10 cellular contexts compared by ENCODE assay signal in the genomic region with DNA sequence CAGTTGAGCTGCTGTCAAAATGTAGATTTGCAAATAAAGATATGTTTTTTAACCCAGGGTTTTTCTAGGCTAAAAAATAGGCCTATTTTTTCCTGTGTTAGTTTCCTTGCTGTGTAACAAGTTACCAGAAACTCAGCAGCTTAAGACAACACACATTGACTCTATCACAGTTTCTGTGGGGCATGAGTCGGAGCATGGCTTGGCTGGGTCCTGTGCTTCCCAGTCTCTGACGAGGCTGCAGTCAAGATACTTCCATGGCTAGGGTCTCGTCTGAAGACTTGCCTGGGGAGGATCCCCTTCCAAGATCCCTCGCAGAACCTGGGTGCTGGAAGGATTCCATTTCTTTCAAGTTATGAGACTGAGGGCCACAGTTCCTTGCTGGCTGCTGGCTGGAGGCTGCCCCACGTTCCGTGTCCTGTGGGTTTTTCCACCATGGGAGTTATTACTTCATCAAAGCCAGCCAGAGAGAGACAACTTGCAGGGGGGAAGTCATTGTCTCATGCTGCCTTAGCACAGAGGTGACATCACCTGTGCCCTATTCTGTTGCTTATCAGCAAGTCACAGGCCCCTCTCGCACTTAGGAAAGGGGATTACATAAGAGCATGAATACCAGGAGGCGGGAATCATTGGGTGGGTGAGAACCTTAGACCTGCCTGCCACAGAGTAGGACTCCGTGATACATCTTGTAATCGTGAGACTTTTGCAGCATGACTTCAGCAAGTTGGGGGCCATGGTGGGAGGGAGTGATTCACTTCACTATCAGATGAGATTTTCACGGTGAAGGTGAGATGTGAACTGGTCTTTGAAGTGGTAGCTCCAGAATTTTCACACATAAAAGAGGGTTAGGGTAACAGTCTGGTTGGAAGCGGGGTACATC.
A peak's percentile ranks its signal among the peaks of the same experiment; 100 is the strongest.
DNase-seq lines count a peak whose midpoint lies in the region; ATAC-seq and TF ChIP-seq lines count a peak whose summit lies in the region.
"Had no signal": no experiment of that assay in that cellular context is flagged by ENCODE, and none has a peak within 500 bp of the region (broad histone marks: within the 10 kb centered on the region; RNA-seq: fewer than 3 reads in every experiment).

No MANE protein-coding gene starts in this region.

- peak overlapping the region; percentile 95 for H3K27ac Mint-ChIP-seq in glutamatergic neuron (ENCODE audit: unreplicated experiment)

- H3K27me3 Mint-ChIP-seq in activated T-cell treated with anti-CD3 and anti-CD28 coated beads, Interleukin-2, amount 50 U/mL, for 4 hours (ENCODE audit: low read depth): no peaks in the 10 kb centered on the region
- H3K27me3 Mint-ChIP-seq in glutamatergic neuron (ENCODE audit: unreplicated experiment): peaks cover 18% of the 10 kb centered on the region

- no peak for TF ChIP-seq EP300 in gastroesophageal sphincter (IDR thresholded peaks at IDR 0.05)

- peak overlapping the region; percentile 22 for H3K4me3 Mint-ChIP-seq in activated T-cell treated with anti-CD3 and anti-CD28 coated beads, Interleukin-2, amount 50 U/mL, for 4 hours
- H3K4me3 Mint-ChIP-seq in glutamatergic neuron (ENCODE audit: unreplicated experiment): peak overlapping the region; percentile 57

- TF ChIP-seq CTCF in glutamatergic neuron (IDR thresholded peaks at IDR 0.05; ENCODE audit: partially characterized antibody, unreplicated experiment) (no peak), gastroesophageal sphincter (IDR thresholded peaks at IDR 0.05) (no peak)

- peaks cover 0 to 65% (median 43%) of the 10 kb centered on the region in 3 donors for H3K4me1 ChIP-seq in gastroesophageal sphincter

- ATAC-seq in activated T-cell treated with anti-CD3 and anti-CD28 coated beads, Interleukin-2, amount 50 U/mL, for 4 hours: peak; percentile 80 to 81
- ATAC-seq in GM21367 (IDR thresholded peaks at IDR 0.05; ENCODE audit: unreplicated experiment) (no peak), gastroesophageal sphincter (no peak)

- no peaks in the 10 kb centered on the region for H3K36me3 ChIP-seq in gastroesophageal sphincter

- peaks cover 65% of the 10 kb centered on the region for H3K4me1 Mint-ChIP-seq in activated T-cell treated with anti-CD3 and anti-CD28 coated beads, Interleukin-2, amount 50 U/mL, for 4 hours (ENCODE audit: low read depth)
- peaks cover 64% of the 10 kb centered on the region for H3K4me1 Mint-ChIP-seq in glutamatergic neuron (ENCODE audit: low read depth, unreplicated experiment)

- H3K27ac ChIP-seq in gastroesophageal sphincter: no peak overlapping the region

- WGBS in gastroesophageal sphincter (ENCODE audit: low coverage in 1 of 2), 2 donors: 85 to 100% methylated on average over 1 to 10 of the region's 12 CpGs

- H3K9me3 Mint-ChIP-seq in activated T-cell treated with anti-CD3 and anti-CD28 coated beads, Interleukin-2, amount 50 U/mL, for 4 hours: no peaks in the 10 kb centered on the region
- peaks cover 41% of the 10 kb centered on the region for H3K9me3 Mint-ChIP-seq in glutamatergic neuron (ENCODE audit: unreplicated experiment)

- no peaks in the 10 kb centered on the region for H3K36me3 Mint-ChIP-seq in activated T-cell treated with anti-CD3 and anti-CD28 coated beads, Interleukin-2, amount 50 U/mL, for 4 hours (ENCODE audit: insufficient read depth)
- no peaks in the 10 kb centered on the region for H3K36me3 Mint-ChIP-seq in glutamatergic neuron (ENCODE audit: unreplicated experiment)

- TF ChIP-seq POLR2A in gastroesophageal sphincter (IDR thresholded peaks at IDR 0.05): no peak

- peak; percentile 26 to 30 for DNase-seq in activated CD4-positive, alpha-beta T cell treated with anti-CD3 and anti-CD28 coated beads for 4 hours
- DNase-seq in activated CD4-positive, alpha-beta T cell treated with anti-CD3 and anti-CD28 coated beads for 1 hour: no peak
- peak; percentile 20 for DNase-seq in activated T-cell treated with anti-CD3 and anti-CD28 coated beads, Interleukin-2, amount 50 U/mL, for 4 hours
- DNase-seq in glutamatergic neuron: no peak
- peak; percentile 24 for DNase-seq in stimulated activated CD4-positive, alpha-beta T cell treated with anti-CD3 and anti-CD28 coated beads, Interleukin-2, amount 100 ng/mL, for 4 hours (ENCODE audit: low read depth)
- no peak for DNase-seq in NCI-H774 (lab: John Stamatoyannopoulos, UW)
- DNase-seq: NCI-H1092 treated with DMSO at 0.1 percent for 48 hours, RPMI8226 had no signal

- no peaks in the 10 kb centered on the region for H3K9me3 ChIP-seq in gastroesophageal sphincter

- H3K4me3 ChIP-seq in gastroesophageal sphincter: no peak overlapping the region

- no peaks in the 10 kb centered on the region for H3K27me3 ChIP-seq in gastroesophageal sphincter

Comparison
In these comparisons a context has a peak if more than half of its experiments do, and no peak if none do; other contexts are left out.
1. DNase-seq: peak in activated CD4-positive, alpha-beta T cell treated with anti-CD3 and anti-CD28 coated beads for 4 hours (2 of 2), activated T-cell treated with anti-CD3 and anti-CD28 coated beads, Interleukin-2, amount 50 U/mL, for 4 hours (single experiment) and stimulated activated CD4-positive, alpha-beta T cell treated with anti-CD3 and anti-CD28 coated beads, Interleukin-2, amount 100 ng/mL, for 4 hours (single experiment); none in activated CD4-positive, alpha-beta T cell treated with anti-CD3 and anti-CD28 coated beads for 1 hour (single experiment), glutamatergic neuron (single experiment) and NCI-H774 (single experiment).
2. ATAC-seq: peak in activated T-cell treated with anti-CD3 and anti-CD28 coated beads, Interleukin-2, amount 50 U/mL, for 4 hours (2 of 2); none in GM21367 (single experiment) and gastroesophageal sphincter (single experiment).